In genomic region chr19:45506991-45507863, GRCh38 we compare ENCODE assay signal across 8 cellular contexts. TPM values are rescaled to one million over a fixed set of nuclear protein-coding genes. Genes with fewer than 3 reads are reported as not detected.
DNase-seq lines count a peak whose midpoint lies in the region; TF ChIP-seq lines count a peak whose summit lies in the region.

TSS of gene VASP (plus strand) at chr19:45507479. CDS start at chr19:45507772, 293 bp downstream.

- POLR2A ChIA-PET in Caco-2 (lab: Charles Lee): interaction anchor here (0.6 kb wide), 1 partner anchor 162 kb away, joined by 4 read pairs; no protein-coding TSS in a partner anchor

- H3K4me1 ChIP-seq in Caco-2: peaks cover 11% of the 10 kb centered on the region
- H3K4me1 ChIP-seq in mucosa of stomach (ENCODE audit: control insufficient read depth, insufficient read depth, low read length): peaks cover 34% of the 10 kb centered on the region

- peaks cover 34% of the 10 kb centered on the region for H3K36me3 Mint-ChIP-seq in Caco-2 (ENCODE audit: insufficient read depth, unreplicated experiment)

- H3K9me3 ChIP-seq in Caco-2: no peaks in the 10 kb centered on the region
- no peaks in the 10 kb centered on the region for H3K9me3 ChIP-seq in mucosa of stomach (ENCODE audit: control insufficient read depth, low read length)

- H3K4me1 Mint-ChIP-seq in Caco-2 (ENCODE audit: low read depth, unreplicated experiment): peaks cover 12% of the 10 kb centered on the region

- H3K9me3 Mint-ChIP-seq in Caco-2 (ENCODE audit: unreplicated experiment): no peaks in the 10 kb centered on the region

- DNase-seq in Caco-2 (peak; percentile 89), GM20000 (ENCODE audit: low spot score) (peak; percentile 89), HT-29 (ENCODE audit: low spot score) (peak; percentile 97), OCI-M2 (lab: John Stamatoyannopoulos, UW; ENCODE audit: unreplicated experiment) (peak; percentile 75), activated T-cell treated with anti-CD3 and anti-CD28 coated beads for 24 hours (ENCODE audit: low read depth) (peak; percentile 90), epithelial cell of proximal tubule (ENCODE audit: low read depth) (no peak)
- DNase-seq in stimulated activated CD8-positive, alpha-beta memory T cell treated with anti-CD3 and anti-CD28 coated beads, Interleukin-4, amount 100 ng/mL, for 48 hours: peak; percentile 93

- no peaks in the 10 kb centered on the region for H3K27me3 ChIP-seq in Caco-2 (replicated peaks; ENCODE audit: control insufficient read depth, insufficient read depth, low read length)
- no peaks in the 10 kb centered on the region for H3K27me3 ChIP-seq in mucosa of stomach (ENCODE audit: control insufficient read depth, insufficient read depth, low read length)

- TF ChIP-seq CTCF in Caco-2 (IDR thresholded peaks at IDR 0.05; ENCODE audit: insufficient read depth in 1 of 2, low read depth in 1 of 2, low read length in 1 of 2, severe bottlenecking in 1 of 2, unreplicated experiment in 1 of 2): no peak
- no peak for TF ChIP-seq CTCF in GM20000 (IDR thresholded peaks at IDR 0.05; ENCODE audit: extremely low read depth, missing control alignments)
- no peak for TF ChIP-seq CTCF in epithelial cell of proximal tubule (conservative IDR thresholded peaks at IDR 0.05; ENCODE audit: low read depth, low read length)

- H3K27ac Mint-ChIP-seq in Caco-2 (ENCODE audit: unreplicated experiment): peak within 1 kb of the TSS; percentile 74

- H3K4me3 ChIP-seq in Caco-2 (ENCODE audit: low read depth, low read length) (peak within 1 kb of the TSS; percentile 80), epithelial cell of proximal tubule (ENCODE audit: low read depth, low read length) (peak within 1 kb of the TSS; percentile 100), mucosa of stomach (ENCODE audit: low read length) (peak within 1 kb of the TSS; percentile 93)

- H3K27me3 Mint-ChIP-seq in Caco-2 (ENCODE audit: insufficient read depth, unreplicated experiment): no peaks in the 10 kb centered on the region

- intact Hi-C loops in Caco-2 (cut with micrococcal nuclease; ENCODE audit: unreplicated experiment): loop anchor here (1.0 to 2.0 kb wide), 2 partner anchors 10 to 14 kb away; partner anchors contain the start of gene RTN2

- H3K9ac ChIP-seq in mucosa of stomach (ENCODE audit: low read length): peak within 1 kb of the TSS; percentile 100

- H3K4me3 Mint-ChIP-seq in Caco-2 (ENCODE audit: unreplicated experiment): peak within 1 kb of the TSS; percentile 91

- CTCF ChIA-PET in Caco-2 (lab: Charles Lee): no interaction called here

- no TSS peak for BruUV-seq in Caco-2 (replicated peaks; lab: Mats Ljungman, UMichigan)

- no peaks in the 10 kb centered on the region for H3K36me3 ChIP-seq in Caco-2 (ENCODE audit: control insufficient read depth, insufficient read depth, low read length)
- H3K36me3 ChIP-seq in mucosa of stomach (ENCODE audit: control insufficient read depth, insufficient read depth, low read length): no peaks in the 10 kb centered on the region

RNA-seq across cellular contexts. Expression of gene VASP, which starts in this region (rescaled TPM):
- total RNA-seq in Caco-2 (2022) (72.4 and 83.1 TPM in 2 replicates), epithelial cell of proximal tubule (106 and 146 TPM in 2 replicates)
- total RNA-seq in HT-29 (2014; rRNA removed; shearing (Covaris generic)): 443 and 506 TPM in 2 replicates
